ENCODE assay signal across 13 cellular contexts in genomic region chr6:80280258-80281010, GRCh38.
A peak's percentile ranks its signal among the peaks of the same experiment; 100 is the strongest.
DNase-seq lines count a peak whose midpoint lies in the region; ATAC-seq and TF ChIP-seq lines count a peak whose summit lies in the region.
"Had no signal": no experiment of that assay in that cellular context is flagged by ENCODE, and none has a peak within 500 bp of the region (broad histone marks: within the 10 kb centered on the region; RNA-seq: fewer than 3 reads in every experiment).

No MANE protein-coding gene starts in this region.

- peak; percentile 62 to 80 for ATAC-seq in activated naive CD4-positive, alpha-beta T cell treated with anti-CD3 and anti-CD28 coated beads, Interleukin-2, amount 50 U/mL, for 72 hours
- peak; percentile 68 for ATAC-seq in HG02852 (IDR thresholded peaks at IDR 0.05; ENCODE audit: unreplicated experiment)
- ATAC-seq in RWPE2 (ENCODE audit: low read depth): peak; percentile 88
- ATAC-seq in stimulated activated effector memory CD8-positive, alpha-beta T cell treated with anti-CD3 and anti-CD28 coated beads, Interleukin-12 subunit alpha, Interleukin-12 subunit beta, amount 100 ng/mL, for 72 hours: peak; percentile 77
- no peak for ATAC-seq in GM21576 (IDR thresholded peaks at IDR 0.05; ENCODE audit: unreplicated experiment)

- intact Hi-C loops in activated naive CD4-positive, alpha-beta T cell treated with anti-CD3 and anti-CD28 coated beads for 36 hours (cut with micrococcal nuclease): loop anchor here (5.0 kb wide), 1 partner anchor 113 kb away; no protein-coding TSS in a partner anchor

- no peaks in the 10 kb centered on the region for H3K36me3 ChIP-seq in RWPE2 (ENCODE audit: low read depth)

- peaks cover 6 to 12% of the 10 kb centered on the region in 2 donors for H3K36me3 Mint-ChIP-seq in activated naive CD4-positive, alpha-beta T cell treated with anti-CD3 and anti-CD28 coated beads, Interleukin-2, amount 50 U/mL, for 72 hours
- peaks cover 7% of the 10 kb centered on the region for H3K36me3 Mint-ChIP-seq in activated naive CD4-positive, alpha-beta T cell treated with anti-CD3 and anti-CD28 coated beads for 36 hours (ENCODE audit: low read depth)
- H3K36me3 Mint-ChIP-seq in stimulated activated effector memory CD8-positive, alpha-beta T cell treated with anti-CD3 and anti-CD28 coated beads, Interleukin-12 subunit alpha, Interleukin-12 subunit beta, amount 100 ng/mL, for 72 hours: no peaks in the 10 kb centered on the region

- no peak overlapping the region for H3K27ac ChIP-seq in RWPE2 (ENCODE audit: poor library complexity, severe bottlenecking)

- no peaks in the 10 kb centered on the region for H3K9me3 ChIP-seq in RWPE2 (ENCODE audit: severe bottlenecking)

- H3K27me3 ChIP-seq in RWPE2 (ENCODE audit: insufficient read depth, poor library complexity, severe bottlenecking): no peaks in the 10 kb centered on the region

- TF ChIP-seq CTCF in RWPE2 (IDR thresholded peaks at IDR 0.05; ENCODE audit: poor library complexity, severe bottlenecking): no peak

- peaks cover 18% of the 10 kb centered on the region for H3K4me1 Mint-ChIP-seq in activated naive CD4-positive, alpha-beta T cell treated with anti-CD3 and anti-CD28 coated beads for 36 hours (ENCODE audit: low read depth)
- H3K4me1 Mint-ChIP-seq in stimulated activated effector memory CD8-positive, alpha-beta T cell treated with anti-CD3 and anti-CD28 coated beads, Interleukin-12 subunit alpha, Interleukin-12 subunit beta, amount 100 ng/mL, for 72 hours: peaks cover 19% of the 10 kb centered on the region
- H3K4me1 Mint-ChIP-seq: activated B cell treated with CpG ODN at 0.5 μM for 24 hours, nephron progenitor cell had no signal

- no peaks in the 10 kb centered on the region for H3K27me3 Mint-ChIP-seq in activated naive CD4-positive, alpha-beta T cell treated with anti-CD3 and anti-CD28 coated beads for 36 hours (ENCODE audit: low read depth)
- H3K27me3 Mint-ChIP-seq: activated B cell treated with CpG ODN at 0.5 μM for 24 hours; activated naive CD8-positive, alpha-beta T cell treated with anti-CD3 and anti-CD28 coated beads for 36 hours; stimulated activated naive CD8-positive, alpha-beta T cell treated with anti-CD3 and anti-CD28 coated beads, Interleukin-15, Interleukin-2, amounts not matched to agents 100 ng/mL and 50 ng/mL, for 24 hours had no signal

- no peak overlapping the region for H3K4me3 Mint-ChIP-seq in activated naive CD4-positive, alpha-beta T cell treated with anti-CD3 and anti-CD28 coated beads for 36 hours
- H3K4me3 Mint-ChIP-seq in stimulated activated effector memory CD8-positive, alpha-beta T cell treated with anti-CD3 and anti-CD28 coated beads, Interleukin-12 subunit alpha, Interleukin-12 subunit beta, amount 100 ng/mL, for 72 hours: no peak overlapping the region
- H3K4me3 Mint-ChIP-seq: activated B cell treated with CpG ODN at 0.5 μM for 24 hours; activated naive CD8-positive, alpha-beta T cell treated with anti-CD3 and anti-CD28 coated beads for 36 hours; nephron progenitor cell; stimulated activated naive CD8-positive, alpha-beta T cell treated with anti-CD3 and anti-CD28 coated beads, Interleukin-15, Interleukin-2, amounts not matched to agents 100 ng/mL and 50 ng/mL, for 24 hours had no signal

- no peak for DNase-seq in activated naive CD4-positive, alpha-beta T cell treated with anti-CD3 and anti-CD28 coated beads, Interleukin-2, amount 50 U/mL, for 72 hours (ENCODE audit: low spot score in 2 of 2)
- no peak for DNase-seq in activated naive CD4-positive, alpha-beta T cell treated with anti-CD3 and anti-CD28 coated beads for 36 hours
- DNase-seq in RWPE2 (ENCODE audit: low spot score) (no peak), kidney glomerular epithelial cell (lab: John Stamatoyannopoulos, UW) (no peak), NCI-H526 (lab: John Stamatoyannopoulos, UW) (no peak)
- DNase-seq in stimulated activated effector memory CD8-positive, alpha-beta T cell treated with anti-CD3 and anti-CD28 coated beads, Interleukin-12 subunit alpha, Interleukin-12 subunit beta, amount 100 ng/mL, for 72 hours (ENCODE audit: low spot score in 2 of 2): no peak
- DNase-seq: activated B cell treated with CpG ODN at 0.5 μM for 24 hours; activated naive CD8-positive, alpha-beta T cell treated with anti-CD3 and anti-CD28 coated beads for 36 hours; NCI-H2171 treated with DMSO at 0.1 percent for 48 hours; nephron progenitor cell had no signal

- H3K4me3 ChIP-seq in RWPE2 (ENCODE audit: severe bottlenecking): no peak overlapping the region

- no peaks in the 10 kb centered on the region for H3K9me3 Mint-ChIP-seq in activated naive CD4-positive, alpha-beta T cell treated with anti-CD3 and anti-CD28 coated beads, Interleukin-2, amount 50 U/mL, for 72 hours
- no peaks in the 10 kb centered on the region for H3K9me3 Mint-ChIP-seq in activated naive CD4-positive, alpha-beta T cell treated with anti-CD3 and anti-CD28 coated beads for 36 hours
- no peaks in the 10 kb centered on the region for H3K9me3 Mint-ChIP-seq in stimulated activated effector memory CD8-positive, alpha-beta T cell treated with anti-CD3 and anti-CD28 coated beads, Interleukin-12 subunit alpha, Interleukin-12 subunit beta, amount 100 ng/mL, for 72 hours
- H3K9me3 Mint-ChIP-seq: activated B cell treated with CpG ODN at 0.5 μM for 24 hours; nephron progenitor cell; stimulated activated naive CD8-positive, alpha-beta T cell treated with anti-CD3 and anti-CD28 coated beads, Interleukin-15, Interleukin-2, amounts not matched to agents 100 ng/mL and 50 ng/mL, for 24 hours had no signal

- no peak overlapping the region for H3K27ac Mint-ChIP-seq in activated naive CD4-positive, alpha-beta T cell treated with anti-CD3 and anti-CD28 coated beads, Interleukin-2, amount 50 U/mL, for 72 hours
- H3K27ac Mint-ChIP-seq in activated naive CD4-positive, alpha-beta T cell treated with anti-CD3 and anti-CD28 coated beads for 36 hours: no peak overlapping the region
- no peak overlapping the region for H3K27ac Mint-ChIP-seq in stimulated activated effector memory CD8-positive, alpha-beta T cell treated with anti-CD3 and anti-CD28 coated beads, Interleukin-12 subunit alpha, Interleukin-12 subunit beta, amount 100 ng/mL, for 72 hours
- H3K27ac Mint-ChIP-seq: activated B cell treated with CpG ODN at 0.5 μM for 24 hours; nephron progenitor cell; stimulated activated naive CD8-positive, alpha-beta T cell treated with anti-CD3 and anti-CD28 coated beads, Interleukin-15, Interleukin-2, amounts not matched to agents 100 ng/mL and 50 ng/mL, for 24 hours had no signal

- CTCF ChIA-PET in activated naive CD4-positive, alpha-beta T cell treated with anti-CD3 and anti-CD28 coated beads for 36 hours (lab: Charles Lee): no interaction called here

- H3K4me1 ChIP-seq in RWPE2 (ENCODE audit: insufficient read depth, poor library complexity, severe bottlenecking): peaks cover 8% of the 10 kb centered on the region
